ENCODE assay signal across 8 cellular contexts in the genomic region with DNA sequence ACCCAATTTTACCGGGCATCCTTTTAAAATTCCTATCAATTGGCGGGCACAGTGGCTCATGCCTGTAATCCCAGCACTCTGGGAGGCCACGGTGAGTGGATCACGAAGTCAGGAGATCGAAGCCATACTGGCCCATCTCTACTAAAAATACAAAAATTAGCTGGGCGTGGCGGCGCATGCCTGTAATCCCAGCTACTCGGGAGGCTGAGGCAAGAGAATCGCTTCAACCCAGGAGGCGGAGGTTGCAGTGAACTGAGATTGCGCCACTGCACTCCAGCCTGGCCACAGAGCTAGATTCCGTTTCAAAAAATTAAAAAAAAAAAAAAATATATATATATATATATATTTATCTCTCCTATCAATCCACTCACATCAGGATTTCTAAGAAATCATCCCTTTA. TPM values are rescaled to one million over a fixed set of nuclear protein-coding genes. Genes with fewer than 3 reads are reported as not detected.
DNase-seq lines count a peak whose midpoint lies in the region; ATAC-seq and TF ChIP-seq lines count a peak whose summit lies in the region.
"Not testable (repeated sequence)": the region's sequence is repeated elsewhere in the genome, so short reads cannot be mapped to it uniquely, and the experiment has no call there.

No MANE protein-coding gene starts in this region.

- not testable (repeated sequence) for TF ChIP-seq POLR2A in stomach (IDR thresholded peaks at IDR 0.05)

- peak overlapping the region; percentile 19 to 99 (median 45); a peak in 18 of 22 replicates for H3K4me2 ChIP-seq in BLaER1 treated with 17β-estradiol and CSF1 and Interleukin-3, amounts not matched to agents 10 nM and 100 nM

- H3K9me3 ChIP-seq in BLaER1 treated with 17β-estradiol and CSF1 and Interleukin-3, amounts not matched to agents 10 nM and 100 nM (replicated peaks in 1 of 11); T-helper 17 cell (ENCODE audit: control insufficient read depth, low read length, poor library complexity, severe bottlenecking); endodermal cell (ENCODE audit: control insufficient read depth, low read length); neutrophil; stomach: not testable (repeated sequence)

- WGBS in endodermal cell (ENCODE audit: insufficient coverage in 1 of 2, insufficient read length in 1 of 2), 2 experiments = 94 to 96% methylated on average over 10 to 12 of the region's 13 CpGs
- WGBS in stomach, 5 donors = 80 to 90% (median 83%) methylated on average over 13 of the region's 13 CpGs

- H3K4me3 ChIP-seq in BLaER1 treated with 17β-estradiol and CSF1 and Interleukin-3, amounts not matched to agents 10 nM and 100 nM = peak overlapping the region in 1 of 10 experiments; percentile 19; a peak in 2 of 20 replicates
- H3K4me3 ChIP-seq in GM12865 (ENCODE audit: low read depth, low read length) = peak overlapping the region; percentile 45
- not testable (repeated sequence) for H3K4me3 ChIP-seq in endodermal cell (ENCODE audit: low read length); neutrophil (ENCODE audit: low read depth in 1 of 2, low read length in 1 of 2); stomach

- intact Hi-C loops in stomach (cut with DNase I; ENCODE audit: low total_unique reads) = not testable (repeated sequence)

- not testable (repeated sequence) for ATAC-seq in T-helper 17 cell

- not testable (repeated sequence) for DNase-seq in GM12865 (ENCODE audit: low read depth); T-helper 17 cell; activated T-cell treated with anti-CD3 and anti-CD28 coated beads, Interleukin-2, amount 50 U/mL, for 24 hours; endodermal cell; stomach

- TF ChIP-seq EP300 in stomach (IDR thresholded peaks at IDR 0.05) = not testable (repeated sequence)

- TF ChIP-seq CTCF in GM12865 (IDR thresholded peaks at IDR 0.05; ENCODE audit: insufficient read depth, low read depth, low read length, missing control alignments); endodermal cell (conservative IDR thresholded peaks at IDR 0.05); neutrophil (IDR thresholded peaks at IDR 0.05); stomach (IDR thresholded peaks at IDR 0.05): not testable (repeated sequence)

- peak overlapping the region in 2 of 11 experiments; percentile 45 to 46; a peak in 3 of 22 replicates for H3K9ac ChIP-seq in BLaER1 treated with 17β-estradiol and CSF1 and Interleukin-3, amounts not matched to agents 10 nM and 100 nM
- H3K9ac ChIP-seq in endodermal cell (ENCODE audit: extremely low read depth, low read length, poor library complexity, severe bottlenecking) = not testable (repeated sequence)

- peaks cover 60% of the 10 kb centered on the region for H3K4me1 Mint-ChIP-seq in T-helper 17 cell
- H3K4me1 Mint-ChIP-seq in activated T-cell treated with anti-CD3 and anti-CD28 coated beads, Interleukin-2, amount 50 U/mL, for 24 hours (ENCODE audit: low read depth) = peaks cover 86% of the 10 kb centered on the region
- peaks cover 82% of the 10 kb centered on the region for H3K4me1 Mint-ChIP-seq in activated naive CD8-positive, alpha-beta T cell (ENCODE audit: low read depth)
- peaks cover 56% of the 10 kb centered on the region for H3K4me1 Mint-ChIP-seq in endodermal cell

- H3K27ac ChIP-seq in BLaER1 treated with 17β-estradiol and CSF1 and Interleukin-3, amounts not matched to agents 10 nM and 100 nM = peak overlapping the region in 5 of 11 experiments; percentile 40 to 59 (median 54); a peak in 9 of 22 replicates
- not testable (repeated sequence) for H3K27ac ChIP-seq in endodermal cell (ENCODE audit: low read depth, low read length)
- H3K27ac ChIP-seq in neutrophil = peak overlapping the region; percentile 46
- H3K27ac ChIP-seq in stomach = peak overlapping the region in 3 of 5 donors; percentile 52 to 99 (median 60)

- H3K36me3 ChIP-seq in BLaER1 treated with 17β-estradiol and CSF1 and Interleukin-3, amounts not matched to agents 10 nM and 100 nM = peaks cover 11 to 70% (median 30%) of the 10 kb centered on the region in 11 experiments; a peak in 18 of 22 replicates
- H3K36me3 ChIP-seq in endodermal cell (ENCODE audit: control insufficient read depth, insufficient read depth, low read length); neutrophil; stomach: not testable (repeated sequence)

- peaks cover 61 to 100% (median 85%) of the 10 kb centered on the region in 10 experiments for H3K4me1 ChIP-seq in BLaER1 treated with 17β-estradiol and CSF1 and Interleukin-3, amounts not matched to agents 10 nM and 100 nM
- peaks cover 13% of the 10 kb centered on the region for H3K4me1 ChIP-seq in endodermal cell (ENCODE audit: control insufficient read depth, insufficient read depth, low read length)
- H3K4me1 ChIP-seq in neutrophil (ENCODE audit: control insufficient read depth in 1 of 2, insufficient read depth in 1 of 2, low read depth in 1 of 2, low read length in 1 of 2) = peaks cover 95 to 96% of the 10 kb centered on the region in 2 experiments
- peaks cover 76 to 100% (median 89%) of the 10 kb centered on the region in 4 donors for H3K4me1 ChIP-seq in stomach

- peak overlapping the region; percentile 90 for H3K4me3 Mint-ChIP-seq in T-helper 17 cell
- peak overlapping the region; percentile 77 for H3K4me3 Mint-ChIP-seq in activated T-cell treated with anti-CD3 and anti-CD28 coated beads, Interleukin-2, amount 50 U/mL, for 24 hours
- H3K4me3 Mint-ChIP-seq in activated naive CD8-positive, alpha-beta T cell = peak overlapping the region; percentile 82
- H3K4me3 Mint-ChIP-seq in endodermal cell = peak overlapping the region; percentile 39

- peak overlapping the region; percentile 95 for H3K27ac Mint-ChIP-seq in T-helper 17 cell
- H3K27ac Mint-ChIP-seq in activated T-cell treated with anti-CD3 and anti-CD28 coated beads, Interleukin-2, amount 50 U/mL, for 24 hours = peak overlapping the region; percentile 85
- H3K27ac Mint-ChIP-seq in activated naive CD8-positive, alpha-beta T cell = peak overlapping the region; percentile 95
- H3K27ac Mint-ChIP-seq in endodermal cell = peak overlapping the region; percentile 87

- H3K27me3 Mint-ChIP-seq in T-helper 17 cell; activated T-cell treated with anti-CD3 and anti-CD28 coated beads, Interleukin-2, amount 50 U/mL, for 24 hours; activated naive CD8-positive, alpha-beta T cell; endodermal cell (ENCODE audit: insufficient read depth): not testable (repeated sequence)

- not testable (repeated sequence) for H3K9me3 Mint-ChIP-seq in activated T-cell treated with anti-CD3 and anti-CD28 coated beads, Interleukin-2, amount 50 U/mL, for 24 hours; activated naive CD8-positive, alpha-beta T cell (ENCODE audit: low read depth); endodermal cell

- peaks cover 79 to 100% (median 99%) of the 10 kb centered on the region in 11 experiments for H4K20me1 ChIP-seq in BLaER1 treated with 17β-estradiol and CSF1 and Interleukin-3, amounts not matched to agents 10 nM and 100 nM

- H3K27me3 ChIP-seq in BLaER1 treated with 17β-estradiol and CSF1 and Interleukin-3, amounts not matched to agents 10 nM and 100 nM; endodermal cell (ENCODE audit: control insufficient read depth, insufficient read depth, low read length, poor library complexity, severe bottlenecking); neutrophil; stomach: not testable (repeated sequence)

- not testable (repeated sequence) for H3K36me3 Mint-ChIP-seq in T-helper 17 cell (ENCODE audit: low read depth); endodermal cell (ENCODE audit: low read depth)
- peaks cover 70% of the 10 kb centered on the region for H3K36me3 Mint-ChIP-seq in activated T-cell treated with anti-CD3 and anti-CD28 coated beads, Interleukin-2, amount 50 U/mL, for 24 hours (ENCODE audit: low read depth)
- H3K36me3 Mint-ChIP-seq in activated naive CD8-positive, alpha-beta T cell = peaks cover 16% of the 10 kb centered on the region

RNA-seq across cellular contexts. Expression of a gene that starts 12.3 kb away (rescaled TPM):
- total RNA-seq in T-helper 17 cell (100 to 1,000 TPM; 269 to 384 TPM), endodermal cell (100 to 1,000 TPM; 211 TPM), stomach (100 to 1,000 TPM in 3 of 5 donors, 10 to 100 TPM in 2; 81.7 to 330 (median 218) TPM)
- 159 TPM for polyA plus RNA-seq in endodermal cell (2013, experiment 1 of 2)
- polyA plus RNA-seq in endodermal cell (2013, experiment 2 of 2) = 160 TPM
- polyA plus RNA-seq in stomach = 100 to 1,000 TPM in 2 of 3 donors, 10 to 100 TPM in 1; 78.6 to 182 (median 153) TPM

Comparison
In these comparisons a context has a peak if more than half of its experiments do, and no peak if none do; other contexts are left out.
1. H3K4me3 Mint-ChIP-seq: peak in every context shown above with its lines; median percentile 90 in T-helper 17 cell; 82 in activated naive CD8-positive, alpha-beta T cell; 77 in activated T-cell treated with anti-CD3 and anti-CD28 coated beads, Interleukin-2, amount 50 U/mL, for 24 hours; 39 in endodermal cell.